Comparison of ENCODE assay signal across 8 cellular contexts in genomic region chr11:66386171-66387069, GRCh38. TPM values are rescaled to one million over a fixed set of nuclear protein-coding genes. Genes with fewer than 3 reads are reported as not detected.
DNase-seq lines count a peak whose midpoint lies in the region; ATAC-seq and TF ChIP-seq lines count a peak whose summit lies in the region.

No MANE protein-coding gene starts in this region.

- peak overlapping the region; percentile 39 for H3K4me3 ChIP-seq in choroid plexus epithelial cell (ENCODE audit: low read depth, low read length)

- ATAC-seq in activated CD4-positive, alpha-beta T cell treated with anti-CD3 and anti-CD28 coated beads for 36 hours, result peak; percentile 80
- no peak for ATAC-seq in HG02610 (IDR thresholded peaks at IDR 0.05; ENCODE audit: unreplicated experiment)

- CTCF ChIA-PET in activated CD4-positive, alpha-beta T cell treated with anti-CD3 and anti-CD28 coated beads for 36 hours (lab: Charles Lee), result interaction anchor here (0.6 to 2.8 kb wide), 49 partner anchors 9 to 915 kb away, joined by 3 to 34 read pairs (median 4); partner anchors contain the start of genes B4GAT1, CTSF, MRPL11 and NPAS4

- peak; percentile 69 for DNase-seq in AG08395 (ENCODE audit: low spot score)
- DNase-seq in H4 (ENCODE audit: low spot score), result peak; percentile 68
- peak; percentile 68 for DNase-seq in NCI-H446 treated with DMSO at 0.1 percent for 48 hours (lab: John Stamatoyannopoulos, UW)
- peak; percentile 92 for DNase-seq in activated CD4-positive, alpha-beta T cell treated with anti-CD3 and anti-CD28 coated beads for 36 hours
- peak; percentile 93 for DNase-seq in choroid plexus epithelial cell (ENCODE audit: low read depth)
- DNase-seq in left kidney (ENCODE audit: low read depth, low spot score), result peak; percentile 96
- DNase-seq in stimulated activated CD4-positive, alpha-beta T cell treated with anti-CD3 and anti-CD28 coated beads, Interleukin-2, amount 100 ng/mL, for 24 hours, result peak; percentile 90

- H3K4me1 Mint-ChIP-seq in activated CD4-positive, alpha-beta T cell treated with anti-CD3 and anti-CD28 coated beads for 36 hours, result peaks cover 7% of the 10 kb centered on the region

- peak overlapping the region; percentile 15 for H3K27ac Mint-ChIP-seq in activated CD4-positive, alpha-beta T cell treated with anti-CD3 and anti-CD28 coated beads for 36 hours

- POLR2A ChIA-PET in activated CD4-positive, alpha-beta T cell treated with anti-CD3 and anti-CD28 coated beads for 36 hours (lab: Charles Lee), result interaction anchor here (0.6 to 1.5 kb wide), 2 partner anchors 13 to 14 kb away, joined by 3 to 12 read pairs; no protein-coding TSS in a partner anchor

- peak; percentile 96 for TF ChIP-seq CTCF in choroid plexus epithelial cell (conservative IDR thresholded peaks at IDR 0.05; ENCODE audit: low read depth, low read length)

- H3K9me3 Mint-ChIP-seq in activated CD4-positive, alpha-beta T cell treated with anti-CD3 and anti-CD28 coated beads for 36 hours (ENCODE audit: low read depth), result no peaks in the 10 kb centered on the region

- intact Hi-C loops in activated CD4-positive, alpha-beta T cell treated with anti-CD3 and anti-CD28 coated beads for 36 hours (cut with DNase I, micrococcal nuclease), result loop anchor here (2.0 to 5.0 kb wide), 2 partner anchors 14 to 46 kb away; no protein-coding TSS in a partner anchor

- peak overlapping the region; percentile 47 for H3K4me3 Mint-ChIP-seq in activated CD4-positive, alpha-beta T cell treated with anti-CD3 and anti-CD28 coated beads for 36 hours

- H3K27me3 Mint-ChIP-seq in activated CD4-positive, alpha-beta T cell treated with anti-CD3 and anti-CD28 coated beads for 36 hours, result no peaks in the 10 kb centered on the region

- no peaks in the 10 kb centered on the region for H3K36me3 Mint-ChIP-seq in activated CD4-positive, alpha-beta T cell treated with anti-CD3 and anti-CD28 coated beads for 36 hours (ENCODE audit: low read depth)

RNA-seq across cellular contexts. Expression of gene SLC29A2, which starts 14.9 kb away (rescaled TPM):
- 0.39 and 0.62 TPM in 2 replicates for total RNA-seq in H4 (2014; rRNA removed; shearing (Covaris generic))
- total RNA-seq in activated CD4-positive, alpha-beta T cell treated with anti-CD3 and anti-CD28 coated beads for 36 hours, result 10 to 100 TPM; 13.6 to 14.4 TPM

RNA-seq across cellular contexts. Expression of gene NPAS4, which starts 34.4 kb away (rescaled TPM):
- total RNA-seq in H4 (2014; rRNA removed; shearing (Covaris generic)), result not detected in 2 replicates
- under 1 TPM; 0.07 TPM for total RNA-seq in activated CD4-positive, alpha-beta T cell treated with anti-CD3 and anti-CD28 coated beads for 36 hours

RNA-seq across cellular contexts. Expression of gene B4GAT1, which starts 39.0 kb away (rescaled TPM):
- 24.5 and 25.2 TPM in 2 replicates for total RNA-seq in H4 (2014; rRNA removed; shearing (Covaris generic))
- total RNA-seq in activated CD4-positive, alpha-beta T cell treated with anti-CD3 and anti-CD28 coated beads for 36 hours, result 1 to 10 TPM; 6.0 to 8.5 TPM

RNA-seq across cellular contexts. Expression of gene BRMS1, which starts 41.5 kb away (rescaled TPM):
- total RNA-seq in H4 (2014; rRNA removed; shearing (Covaris generic)), result 88.2 and 107 TPM in 2 replicates
- 10 to 100 TPM; 29.2 to 30.2 TPM for total RNA-seq in activated CD4-positive, alpha-beta T cell treated with anti-CD3 and anti-CD28 coated beads for 36 hours

RNA-seq across cellular contexts. Expression of gene RIN1, which starts 50.2 kb away (rescaled TPM):
- total RNA-seq in H4 (2014; rRNA removed; shearing (Covaris generic)), result 4.3 and 7.4 TPM in 2 replicates
- 1 to 10 TPM; 1.5 to 1.6 TPM for total RNA-seq in activated CD4-positive, alpha-beta T cell treated with anti-CD3 and anti-CD28 coated beads for 36 hours
